In genomic region chr7:105808703-105809590, GRCh38 we compare ENCODE assay signal across 9 cellular contexts.
DNase-seq lines count a peak whose midpoint lies in the region; ATAC-seq and TF ChIP-seq lines count a peak whose summit lies in the region.
"Had no signal": no experiment of that assay in that cellular context is flagged by ENCODE, and none has a peak within 500 bp of the region (broad histone marks: within the 10 kb centered on the region; RNA-seq: fewer than 3 reads in every experiment).

No MANE protein-coding gene starts in this region.

- H3K27ac ChIP-seq in Karpas-422 (ENCODE audit: low read length) (no peak overlapping the region), psoas muscle (no peak overlapping the region), prostate gland (no peak overlapping the region)
- H3K27ac ChIP-seq: neutrophil had no signal

- H3K9me2 ChIP-seq in Karpas-422 (replicated peaks; ENCODE audit: insufficient read depth, low read length): no peaks in the 10 kb centered on the region

- 85 to 94% (median 90%) methylated on average over 8 of the region's 8 CpGs for WGBS in psoas muscle, 3 donors
- 84% methylated on average over 8 of the region's 8 CpGs for WGBS in prostate gland

- peak overlapping the region; percentile 15; the same call in 1 of the 2 replicates for H2AFZ ChIP-seq in Karpas-422 (ENCODE audit: low read length)

- H3K9ac ChIP-seq in Karpas-422 (ENCODE audit: low read length): no peak overlapping the region

- H3K4me2 ChIP-seq in Karpas-422 (ENCODE audit: low read depth, low read length, poor library complexity, severe bottlenecking): no peak overlapping the region

- intact Hi-C loops in psoas muscle (cut with DNase I) (no loop called here), prostate gland (cut with DNase I) (no loop called here)

- TF ChIP-seq POLR2A in prostate gland (IDR thresholded peaks at IDR 0.05): no peak

- H3K9me3 ChIP-seq in Karpas-422 (ENCODE audit: low read length) (no peaks in the 10 kb centered on the region), psoas muscle (no peaks in the 10 kb centered on the region), prostate gland (no peaks in the 10 kb centered on the region)
- H3K9me3 ChIP-seq: neutrophil had no signal

- H3K79me2 ChIP-seq in Karpas-422 (ENCODE audit: low read length): no peaks in the 10 kb centered on the region

- H3K27me3 ChIP-seq in Karpas-422 (ENCODE audit: low read length) (no peaks in the 10 kb centered on the region), psoas muscle (ENCODE audit: insufficient read depth in 3 of 3, low read length in 2 of 3) (no peaks in the 10 kb centered on the region), prostate gland (replicated peaks; ENCODE audit: insufficient read depth) (no peaks in the 10 kb centered on the region)
- H3K27me3 ChIP-seq: neutrophil had no signal

- H4K20me1 ChIP-seq in Karpas-422 (ENCODE audit: insufficient read depth, low read depth, low read length): no peaks in the 10 kb centered on the region

- H3K4me1 ChIP-seq in Karpas-422 (ENCODE audit: low read length) (peaks cover 6% of the 10 kb centered on the region; the same call in 1 of the 2 replicates), psoas muscle (no peaks in the 10 kb centered on the region), prostate gland (replicated peaks) (no peaks in the 10 kb centered on the region)

- DNase-seq in EL (peak; percentile 65), Karpas-422 (peak; percentile 78), fibroblast of peridontal ligament (ENCODE audit: extremely low read depth) (peak; percentile 49), psoas muscle (no peak), prostate gland (ENCODE audit: low spot score) (no peak)
- peak; percentile 84 to 90 for DNase-seq in activated CD4-positive, alpha-beta T cell treated with anti-CD3 and anti-CD28 coated beads, Interleukin-2, amount 50 U/mL, for 48 hours
- peak; percentile 50 to 51 for DNase-seq in stimulated activated CD8-positive, alpha-beta memory T cell treated with anti-CD3 and anti-CD28 coated beads, Interleukin-2, amount 100 ng/mL, for 1 hour (ENCODE audit: low read depth in 2 of 2)

- H3K4me3 ChIP-seq in Karpas-422 (ENCODE audit: low read length) (no peak overlapping the region), psoas muscle (no peak overlapping the region), prostate gland (no peak overlapping the region)

- H3K36me3 ChIP-seq in Karpas-422 (ENCODE audit: insufficient read depth, low read length): no peaks in the 10 kb centered on the region
- no peaks in the 10 kb centered on the region for H3K36me3 ChIP-seq in psoas muscle (ENCODE audit: insufficient read depth in 1 of 2, low read depth in 1 of 2)
- no peaks in the 10 kb centered on the region for H3K36me3 ChIP-seq in prostate gland
- H3K36me3 ChIP-seq: neutrophil had no signal

- ATAC-seq in GM21619 (IDR thresholded peaks at IDR 0.05; ENCODE audit: unreplicated experiment) (peak; percentile 97), psoas muscle (no peak)

- TF ChIP-seq CTCF in psoas muscle (IDR thresholded peaks at IDR 0.05) (no peak), prostate gland (IDR thresholded peaks at IDR 0.05) (no peak)

Comparison
In these comparisons a context has a peak if more than half of its experiments do, and no peak if none do; other contexts are left out.
1. DNase-seq: peak in EL (single experiment), Karpas-422 (single experiment), activated CD4-positive, alpha-beta T cell treated with anti-CD3 and anti-CD28 coated beads, Interleukin-2, amount 50 U/mL, for 48 hours (2 of 2), fibroblast of peridontal ligament (single experiment) and stimulated activated CD8-positive, alpha-beta memory T cell treated with anti-CD3 and anti-CD28 coated beads, Interleukin-2, amount 100 ng/mL, for 1 hour (2 of 2); none in psoas muscle (0 of 2) and prostate gland (single experiment).